ENCODE assay signal across 21 cellular contexts in genomic region chr7:45624392-45624760, GRCh38. TPM values are rescaled to one million over a fixed set of nuclear protein-coding genes. Genes with fewer than 3 reads are reported as not detected.
A peak's percentile ranks its signal among the peaks of the same experiment; 100 is the strongest.
DNase-seq lines count a peak whose midpoint lies in the region; TF ChIP-seq lines count a peak whose summit lies in the region.
"Had no signal": no experiment of that assay in that cellular context is flagged by ENCODE, and none has a peak within 500 bp of the region (broad histone marks: within the 10 kb centered on the region; RNA-seq: fewer than 3 reads in every experiment).

No MANE protein-coding gene starts in this region.

- TF ChIP-seq POLR2A in uterus (IDR thresholded peaks at IDR 0.05) (no peak), esophagus muscularis mucosa (IDR thresholded peaks at IDR 0.05; ENCODE audit: low read depth) (no peak)

- in situ Hi-C loops in GM13976 (cut with MboI; ENCODE audit: low sequenced_read_pairs, unreplicated experiment) = no loop called here

- H3K36me3 ChIP-seq in uterus (no peaks in the 10 kb centered on the region), esophagus muscularis mucosa (no peaks in the 10 kb centered on the region)
- H3K36me3 ChIP-seq: Peyer's patch had no signal

- H3K9me3 ChIP-seq in uterus (no peaks in the 10 kb centered on the region), esophagus muscularis mucosa (peaks cover 0 to 18% (median 13%) of the 10 kb centered on the region in 4 donors)

- no peaks in the 10 kb centered on the region for H3K27me3 ChIP-seq in uterus
- no peaks in the 10 kb centered on the region for H3K27me3 ChIP-seq in esophagus muscularis mucosa
- H3K27me3 ChIP-seq: Peyer's patch had no signal

- no peaks in the 10 kb centered on the region for H3K27me3 Mint-ChIP-seq in activated naive CD4-positive, alpha-beta T cell treated with anti-CD3 and anti-CD28 coated beads, Interleukin-2, amount 10 ng/mL, durations not matched to agents 7 days and 5 days
- H3K27me3 Mint-ChIP-seq: B cell had no signal

- peaks cover 11% of the 10 kb centered on the region for H3K9me3 Mint-ChIP-seq in activated naive CD4-positive, alpha-beta T cell treated with anti-CD3 and anti-CD28 coated beads, Interleukin-2, amount 10 ng/mL, durations not matched to agents 7 days and 5 days

- H3K4me1 Mint-ChIP-seq in activated naive CD4-positive, alpha-beta T cell treated with anti-CD3 and anti-CD28 coated beads, Interleukin-2, amount 10 ng/mL, durations not matched to agents 7 days and 5 days = no peaks in the 10 kb centered on the region
- H3K4me1 Mint-ChIP-seq: B cell; CD14-positive monocyte; CD8-positive, alpha-beta memory T cell had no signal

- TF ChIP-seq CTCF in GM13976 (IDR thresholded peaks at IDR 0.05; ENCODE audit: borderline replicate concordance, control extremely low read depth, extremely low read depth, insufficient read depth, missing control alignments) (no peak), uterus (IDR thresholded peaks at IDR 0.05) (no peak), esophagus muscularis mucosa (IDR thresholded peaks at IDR 0.05) (no peak)

- DNase-seq in GM13976 (ENCODE audit: low spot score) (peak; percentile 2), SW480 (ENCODE audit: low spot score) (peak; percentile 45), myocyte (ENCODE audit: low read depth) (peak; percentile 9), uterus (no peak), esophagus muscularis mucosa (ENCODE audit: extremely low spot score) (no peak), SHP77 treated with DMSO at 0.1 percent for 48 hours (lab: John Stamatoyannopoulos, UW) (no peak)
- DNase-seq in activated naive CD4-positive, alpha-beta T cell treated with anti-CD3 and anti-CD28 coated beads, Interleukin-2, amount 10 ng/mL, durations not matched to agents 7 days and 5 days = no peak
- DNase-seq: CD8-positive, alpha-beta memory T cell; IMR-90; KG1; NCI-H1048; NCI-H1436; NCI-H187; NCI-H2081 treated with DMSO at 0.1 percent for 48 hours; NCI-H2171; NCI-H226; NCI-H510A; NCI-H69; Peyer's patch had no signal

- H3K27ac ChIP-seq in uterus (no peak overlapping the region), esophagus muscularis mucosa (replicated peaks in 1 of 4) (no peak overlapping the region)
- H3K27ac ChIP-seq: Peyer's patch had no signal

- H3K4me1 ChIP-seq in uterus (no peaks in the 10 kb centered on the region), esophagus muscularis mucosa (no peaks in the 10 kb centered on the region)
- H3K4me1 ChIP-seq: Peyer's patch had no signal

- TF ChIP-seq EP300 in esophagus muscularis mucosa (IDR thresholded peaks at IDR 0.05) = no peak

- no peaks in the 10 kb centered on the region for H3K36me3 Mint-ChIP-seq in activated naive CD4-positive, alpha-beta T cell treated with anti-CD3 and anti-CD28 coated beads, Interleukin-2, amount 10 ng/mL, durations not matched to agents 7 days and 5 days
- H3K36me3 Mint-ChIP-seq: CD14-positive monocyte; CD8-positive, alpha-beta memory T cell had no signal

- H3K4me3 Mint-ChIP-seq in activated naive CD4-positive, alpha-beta T cell treated with anti-CD3 and anti-CD28 coated beads, Interleukin-2, amount 10 ng/mL, durations not matched to agents 7 days and 5 days = no peak overlapping the region
- H3K4me3 Mint-ChIP-seq: B cell; CD14-positive monocyte; CD8-positive, alpha-beta memory T cell had no signal

- intact Hi-C loops in uterus (cut with DNase I; ENCODE audit: low total_unique reads) (no loop called here), esophagus muscularis mucosa (cut with DNase I) (no loop called here)

- H3K27ac Mint-ChIP-seq in activated naive CD4-positive, alpha-beta T cell treated with anti-CD3 and anti-CD28 coated beads, Interleukin-2, amount 10 ng/mL, durations not matched to agents 7 days and 5 days = no peak overlapping the region
- H3K27ac Mint-ChIP-seq: B cell; CD14-positive monocyte; CD8-positive, alpha-beta memory T cell had no signal

- CTCF ChIA-PET in activated naive CD4-positive, alpha-beta T cell treated with anti-CD3 and anti-CD28 coated beads, Interleukin-2, amount 10 ng/mL, durations not matched to agents 7 days and 5 days (lab: Charles Lee) = no interaction called here

- H3K4me3 ChIP-seq in uterus = no peak overlapping the region
- no peak overlapping the region for H3K4me3 ChIP-seq in esophagus muscularis mucosa
- H3K4me3 ChIP-seq: Peyer's patch had no signal

RNA-seq across cellular contexts. Expression of gene ADCY1, which starts 50.2 kb away (rescaled TPM):
- total RNA-seq in myocyte (0.40 and 0.62 TPM in 2 replicates), uterus (1 to 10 TPM in 2 of 4 donors, under 1 TPM in 1, not detected in 1; under 0.01 to 4.3 (median 4.1) TPM), esophagus muscularis mucosa (1 to 10 TPM in 3 of 4 donors, under 1 TPM in 1; 0.42 to 2.1 (median 1.2) TPM)
- polyA plus RNA-seq in myocyte (2012) = 0.67 TPM
- polyA plus RNA-seq: CD8-positive, alpha-beta memory T cell had no signal

Comparison
In these comparisons a context has a peak if more than half of its experiments do, and no peak if none do; other contexts are left out.
1. DNase-seq: peak in GM13976 (single experiment), SW480 (single experiment) and myocyte (single experiment); none in uterus (0 of 2), esophagus muscularis mucosa (single experiment), activated naive CD4-positive, alpha-beta T cell treated with anti-CD3 and anti-CD28 coated beads, Interleukin-2, amount 10 ng/mL, durations not matched to agents 7 days and 5 days (single experiment) and SHP77 treated with DMSO at 0.1 percent for 48 hours (single experiment).